In the genomic region with DNA sequence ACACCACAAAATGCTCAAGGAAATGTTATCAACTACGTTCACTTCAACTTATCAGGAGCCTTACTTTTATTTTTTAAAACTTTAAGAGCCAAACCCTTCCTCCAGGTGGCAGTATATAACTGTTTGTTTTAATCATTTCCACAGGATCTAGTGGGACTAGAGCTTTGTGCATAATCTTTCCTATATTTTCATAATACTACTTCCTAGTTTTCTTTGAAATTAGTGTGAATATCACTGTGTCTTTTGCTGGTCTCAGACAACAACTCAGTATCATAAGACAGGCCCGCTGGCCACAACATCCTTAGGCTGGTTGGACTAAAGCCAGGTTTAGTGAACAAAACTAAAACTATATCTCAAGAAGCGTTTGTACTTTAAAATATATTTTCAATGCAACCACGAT, we compare ENCODE assay signal across 8 cellular contexts.
A peak's percentile ranks its signal among the peaks of the same experiment; 100 is the strongest.
DNase-seq lines count a peak whose midpoint lies in the region; ATAC-seq, FAIRE-seq and TF ChIP-seq lines count a peak whose summit lies in the region.

No MANE protein-coding gene starts in this region.

- DNase-seq in Caco-2 (peak in 1 of 2 experiments; percentile 43), HTR-8/SVneo (ENCODE audit: insufficient read length, low spot score) (peak; percentile 51), NOMO-1 treated with dmso at 0.1 percent for 144 hours (lab: John Stamatoyannopoulos, UW; ENCODE audit: unreplicated experiment) (peak; percentile 9), cerebellum (ENCODE audit: low spot score) (peak; percentile 53), lung microvascular endothelial cell (ENCODE audit: low read depth in 2 of 2) (peak; percentile 54 to 64)
- no peak for DNase-seq in activated naive CD4-positive, alpha-beta T cell treated with anti-CD3 and anti-CD28 coated beads, Interleukin-2, amount 10 ng/mL, durations not matched to agents 7 days and 5 days

- no peaks in the 10 kb centered on the region for H3K36me3 ChIP-seq in Caco-2 (ENCODE audit: control insufficient read depth, insufficient read depth, low read length)

- no peaks in the 10 kb centered on the region for H3K27me3 ChIP-seq in Caco-2 (replicated peaks; ENCODE audit: control insufficient read depth, insufficient read depth, low read length)

- H3K27me3 Mint-ChIP-seq in Caco-2 (ENCODE audit: insufficient read depth, unreplicated experiment) = no peaks in the 10 kb centered on the region
- no peaks in the 10 kb centered on the region for H3K27me3 Mint-ChIP-seq in activated naive CD4-positive, alpha-beta T cell treated with anti-CD3 and anti-CD28 coated beads, Interleukin-2, amount 10 ng/mL, durations not matched to agents 7 days and 5 days

- FAIRE-seq in HTR-8/SVneo (lab: Jason Lieb, UNC) = no peak

- intact Hi-C loops in Caco-2 (cut with micrococcal nuclease; ENCODE audit: unreplicated experiment) = loop anchor here (1.0 to 5.0 kb wide), 4 partner anchors 149 to 406 kb away; no protein-coding TSS in a partner anchor

- H3K4me3 Mint-ChIP-seq in Caco-2 (ENCODE audit: unreplicated experiment) = no peak overlapping the region
- no peak overlapping the region for H3K4me3 Mint-ChIP-seq in activated naive CD4-positive, alpha-beta T cell treated with anti-CD3 and anti-CD28 coated beads, Interleukin-2, amount 10 ng/mL, durations not matched to agents 7 days and 5 days

- peaks cover 11% of the 10 kb centered on the region for H3K4me1 Mint-ChIP-seq in Caco-2 (ENCODE audit: low read depth, unreplicated experiment)
- peaks cover 40% of the 10 kb centered on the region for H3K4me1 Mint-ChIP-seq in activated naive CD4-positive, alpha-beta T cell treated with anti-CD3 and anti-CD28 coated beads, Interleukin-2, amount 10 ng/mL, durations not matched to agents 7 days and 5 days

- CTCF ChIA-PET in Caco-2 (lab: Charles Lee) = interaction anchor here (0.6 to 1.4 kb wide), 3 partner anchors 376 to 383 kb away, joined by 6 to 10 read pairs (median 6); no protein-coding TSS in a partner anchor
- CTCF ChIA-PET in activated naive CD4-positive, alpha-beta T cell treated with anti-CD3 and anti-CD28 coated beads, Interleukin-2, amount 10 ng/mL, durations not matched to agents 7 days and 5 days (lab: Charles Lee) = interaction anchor here (0.7 to 7.1 kb wide), 14 partner anchors 13 to 404 kb away, joined by 3 to 82 read pairs (median 4); no protein-coding TSS in a partner anchor

- POLR2A ChIA-PET in Caco-2 (lab: Charles Lee) = no interaction called here

- H3K9me3 ChIP-seq in Caco-2 = no peaks in the 10 kb centered on the region

- H3K27ac Mint-ChIP-seq in Caco-2 (ENCODE audit: unreplicated experiment) = no peak overlapping the region
- H3K27ac Mint-ChIP-seq in activated naive CD4-positive, alpha-beta T cell treated with anti-CD3 and anti-CD28 coated beads, Interleukin-2, amount 10 ng/mL, durations not matched to agents 7 days and 5 days = no peak overlapping the region

- ATAC-seq in GM19351 (IDR thresholded peaks at IDR 0.05; ENCODE audit: unreplicated experiment) (no peak), GM19324 (IDR thresholded peaks at IDR 0.05; ENCODE audit: low FRiP score, unreplicated experiment) (no peak)

- TF ChIP-seq CTCF in Caco-2 (IDR thresholded peaks at IDR 0.05; ENCODE audit: insufficient read depth in 1 of 2, low read depth in 1 of 2, low read length in 1 of 2, severe bottlenecking in 1 of 2, unreplicated experiment in 1 of 2) = peak; percentile 36 to 40

- H3K9me3 Mint-ChIP-seq in Caco-2 (ENCODE audit: unreplicated experiment) = no peaks in the 10 kb centered on the region
- no peaks in the 10 kb centered on the region for H3K9me3 Mint-ChIP-seq in activated naive CD4-positive, alpha-beta T cell treated with anti-CD3 and anti-CD28 coated beads, Interleukin-2, amount 10 ng/mL, durations not matched to agents 7 days and 5 days

- no peaks in the 10 kb centered on the region for H3K36me3 Mint-ChIP-seq in Caco-2 (ENCODE audit: insufficient read depth, unreplicated experiment)
- H3K36me3 Mint-ChIP-seq in activated naive CD4-positive, alpha-beta T cell treated with anti-CD3 and anti-CD28 coated beads, Interleukin-2, amount 10 ng/mL, durations not matched to agents 7 days and 5 days = peaks cover 14% of the 10 kb centered on the region

- BruUV-seq in Caco-2 (replicated peaks; lab: Mats Ljungman, UMichigan) = no TSS peak

- H3K4me3 ChIP-seq in Caco-2 (ENCODE audit: low read depth, low read length) = no peak overlapping the region

- H3K4me1 ChIP-seq in Caco-2 = peaks cover 14% of the 10 kb centered on the region; the same call in 1 of the 2 replicates
